Comparison of ENCODE assay signal across 10 cellular contexts in genomic region chr1:51955797-51956527, GRCh38. TPM values are rescaled to one million over a fixed set of nuclear protein-coding genes. Genes with fewer than 3 reads are reported as not detected.
A peak's percentile ranks its signal among the peaks of the same experiment; 100 is the strongest.
DNase-seq lines count a peak whose midpoint lies in the region; ATAC-seq and TF ChIP-seq lines count a peak whose summit lies in the region.
"Had no signal": no experiment of that assay in that cellular context is flagged by ENCODE, and none has a peak within 500 bp of the region (broad histone marks: within the 10 kb centered on the region; RNA-seq: fewer than 3 reads in every experiment).

No MANE protein-coding gene starts in this region.

- H3K4me3 ChIP-seq in BE2C (ENCODE audit: low read depth, low read length) (no peak overlapping the region), SK-N-MC (peak overlapping the region; percentile 57), osteoblast (ENCODE audit: insufficient read depth, low read length) (no peak overlapping the region)
- H3K4me3 ChIP-seq: breast epithelium had no signal

- peaks cover 16% of the 10 kb centered on the region for H3K79me2 ChIP-seq in osteoblast (ENCODE audit: insufficient read depth, low read length)

- H3K36me3 ChIP-seq in BE2C (no peaks in the 10 kb centered on the region), SK-N-MC (ENCODE audit: insufficient read depth, low read length) (no peaks in the 10 kb centered on the region), osteoblast (ENCODE audit: insufficient read depth, low read length) (no peaks in the 10 kb centered on the region)
- H3K36me3 ChIP-seq: breast epithelium had no signal

- no peaks in the 10 kb centered on the region for H4K20me1 ChIP-seq in osteoblast (ENCODE audit: insufficient read depth, low read length)

- no peak overlapping the region for H3K9ac ChIP-seq in SK-N-MC (ENCODE audit: insufficient read length)

- H3K4me1 ChIP-seq in BE2C (no peaks in the 10 kb centered on the region; the same call in 1 of the 2 replicates), osteoblast (ENCODE audit: insufficient read depth, low read length) (peaks cover 17% of the 10 kb centered on the region)
- H3K4me1 ChIP-seq: breast epithelium had no signal

- ATAC-seq in GM21737 (IDR thresholded peaks at IDR 0.05; ENCODE audit: unreplicated experiment) (peak; percentile 52), HG03571 (IDR thresholded peaks at IDR 0.05; ENCODE audit: unreplicated experiment) (no peak), HG03025 (IDR thresholded peaks at IDR 0.05; ENCODE audit: low FRiP score, unreplicated experiment) (no peak)
- ATAC-seq: left lobe of liver had no signal

- H3K9me3 ChIP-seq in BE2C, result no peaks in the 10 kb centered on the region
- no peaks in the 10 kb centered on the region for H3K9me3 ChIP-seq in SK-N-MC (ENCODE audit: low read depth, low read length)
- H3K9me3 ChIP-seq in osteoblast (ENCODE audit: low read depth, low read length), result no peaks in the 10 kb centered on the region
- H3K9me3 ChIP-seq: breast epithelium had no signal

- TF ChIP-seq CTCF in BE2C (IDR thresholded peaks at IDR 0.05; ENCODE audit: low read depth, low read length), result no peak
- no peak for TF ChIP-seq CTCF in osteoblast (IDR thresholded peaks at IDR 0.05; ENCODE audit: extremely low read depth, low read depth, low read length)

- no peak overlapping the region for H2AFZ ChIP-seq in osteoblast (ENCODE audit: low read length)

- DNase-seq in BE2C (peak; percentile 32), NCI-H146 (lab: John Stamatoyannopoulos, UW) (peak; percentile 94), SK-N-MC (ENCODE audit: low read depth, low spot score) (no peak), osteoblast (ENCODE audit: insufficient read length, low spot score, missing footprints) (no peak), T-helper 2 cell (no peak)

- H3K27me3 ChIP-seq in BE2C (no peaks in the 10 kb centered on the region), osteoblast (ENCODE audit: insufficient read depth, low read length) (no peaks in the 10 kb centered on the region)
- H3K27me3 ChIP-seq: breast epithelium had no signal

- H3K27ac ChIP-seq in SK-N-MC (peak overlapping the region; percentile 87), osteoblast (ENCODE audit: low read depth, low read length) (no peak overlapping the region)
- H3K27ac ChIP-seq: breast epithelium had no signal

- H3K4me2 ChIP-seq in osteoblast (ENCODE audit: insufficient read depth, low read length), result no peak overlapping the region

RNA-seq across cellular contexts. Expression of gene RAB3B, which starts 34.5 kb away (rescaled TPM):
- polyA plus RNA-seq in BE2C (2012; ENCODE audit: insufficient read depth, insufficient read length, low read depth), result 0.06 TPM
- total RNA-seq in osteoblast, result 14.5 and 21.2 TPM in 2 replicates

Comparison
In these comparisons a context has a peak if more than half of its experiments do, and no peak if none do; other contexts are left out.
1. DNase-seq: peak in BE2C (single experiment) and NCI-H146 (single experiment); none in SK-N-MC (single experiment), osteoblast (single experiment) and T-helper 2 cell (0 of 5).